23 cellular contexts compared by ENCODE assay signal in the genomic region with DNA sequence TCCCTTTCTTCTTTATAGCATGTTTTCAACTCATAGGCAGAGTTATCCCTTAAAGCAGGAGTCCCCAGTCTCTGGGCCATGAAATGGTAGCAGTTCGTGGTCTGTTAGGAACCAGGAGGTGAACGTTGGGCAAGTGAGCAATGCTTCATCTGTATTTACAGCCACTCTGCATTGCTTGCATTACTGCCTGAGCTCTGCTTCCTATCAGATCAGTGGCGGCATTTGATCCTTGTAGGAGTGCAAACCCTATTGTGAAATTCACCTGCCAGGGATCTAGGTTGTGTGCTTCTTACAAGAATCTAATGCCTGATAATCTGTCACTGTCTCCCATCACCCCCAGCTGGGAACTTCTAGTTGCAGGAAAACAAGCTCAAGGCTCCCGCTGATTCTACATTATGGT. TPM values are rescaled to one million over a fixed set of nuclear protein-coding genes. Genes with fewer than 3 reads are reported as not detected.
DNase-seq lines count a peak whose midpoint lies in the region; ATAC-seq and TF ChIP-seq lines count a peak whose summit lies in the region.
"Had no signal": no experiment of that assay in that cellular context is flagged by ENCODE, and none has a peak within 500 bp of the region (broad histone marks: within the 10 kb centered on the region; RNA-seq: fewer than 3 reads in every experiment).

No MANE protein-coding gene starts in this region.

- peak overlapping the region; percentile 68 for H3K4me3 Mint-ChIP-seq in natural killer cell treated with Interleukin-12 subunit alpha and Interleukin-12 subunit beta and Interleukin-15 and Interleukin-18, amount 100 ng/mL, for 72 hours
- H3K4me3 Mint-ChIP-seq in natural killer cell = no peak overlapping the region
- H3K4me3 Mint-ChIP-seq in stimulated activated naive CD8-positive, alpha-beta T cell treated with anti-CD3 and anti-CD28 coated beads, Interleukin-15, amount 100 ng/mL, for 72 hours = peak overlapping the region; percentile 6 to 58

- H3K27ac Mint-ChIP-seq in natural killer cell treated with Interleukin-12 subunit alpha and Interleukin-12 subunit beta and Interleukin-15 and Interleukin-18, amount 100 ng/mL, for 72 hours = peak overlapping the region; percentile 91 to 93
- H3K27ac Mint-ChIP-seq in natural killer cell = peak overlapping the region in 1 of 2 donors; percentile 66
- peak overlapping the region; percentile 59 to 91 for H3K27ac Mint-ChIP-seq in activated naive CD4-positive, alpha-beta T cell treated with anti-CD3 and anti-CD28 coated beads, Interleukin-2, amount 50 U/mL, for 72 hours
- peak overlapping the region; percentile 63 to 86 for H3K27ac Mint-ChIP-seq in stimulated activated naive CD8-positive, alpha-beta T cell treated with anti-CD3 and anti-CD28 coated beads, Interleukin-15, amount 100 ng/mL, for 72 hours

- H3K27me3 Mint-ChIP-seq in natural killer cell treated with Interleukin-12 subunit alpha and Interleukin-12 subunit beta and Interleukin-15 and Interleukin-18, amount 100 ng/mL, for 72 hours = no peaks in the 10 kb centered on the region
- no peaks in the 10 kb centered on the region for H3K27me3 Mint-ChIP-seq in natural killer cell (ENCODE audit: low read depth in 2 of 2)
- no peaks in the 10 kb centered on the region for H3K27me3 Mint-ChIP-seq in stimulated activated naive CD8-positive, alpha-beta T cell treated with anti-CD3 and anti-CD28 coated beads, Interleukin-15, amount 100 ng/mL, for 72 hours
- H3K27me3 Mint-ChIP-seq: CD8-positive, alpha-beta memory T cell had no signal

- ATAC-seq in natural killer cell treated with Interleukin-12 subunit alpha and Interleukin-12 subunit beta and Interleukin-15 and Interleukin-18, amount 100 ng/mL, for 72 hours = no peak
- no peak for ATAC-seq in natural killer cell
- no peak for ATAC-seq in activated naive CD4-positive, alpha-beta T cell treated with anti-CD3 and anti-CD28 coated beads, Interleukin-2, amount 50 U/mL, for 72 hours
- no peak for ATAC-seq in stimulated activated naive CD8-positive, alpha-beta T cell treated with anti-CD3 and anti-CD28 coated beads, Interleukin-15, amount 100 ng/mL, for 72 hours
- ATAC-seq: HCT116 had no signal

- peaks cover 75 to 89% of the 10 kb centered on the region in 2 donors for H3K4me1 Mint-ChIP-seq in natural killer cell treated with Interleukin-12 subunit alpha and Interleukin-12 subunit beta and Interleukin-15 and Interleukin-18, amount 100 ng/mL, for 72 hours (ENCODE audit: low read depth in 2 of 2)
- H3K4me1 Mint-ChIP-seq in natural killer cell = peaks cover 70 to 71% of the 10 kb centered on the region in 2 donors
- peaks cover 81% of the 10 kb centered on the region for H3K4me1 Mint-ChIP-seq in stimulated activated naive CD8-positive, alpha-beta T cell treated with anti-CD3 and anti-CD28 coated beads, Interleukin-15, amount 100 ng/mL, for 72 hours

- no peak for DNase-seq in natural killer cell treated with Interleukin-12 subunit alpha and Interleukin-12 subunit beta and Interleukin-15 and Interleukin-18, amount 100 ng/mL, for 72 hours (ENCODE audit: low spot score)
- DNase-seq in natural killer cell = no peak
- peak; percentile 28 for DNase-seq in NCI-H226
- peak in 1 of 2 donors; percentile 11 for DNase-seq in activated naive CD4-positive, alpha-beta T cell treated with anti-CD3 and anti-CD28 coated beads, Interleukin-2, amount 50 U/mL, for 72 hours (ENCODE audit: low spot score in 2 of 2)
- no peak for DNase-seq in stimulated activated naive CD8-positive, alpha-beta T cell treated with anti-CD3 and anti-CD28 coated beads, Interleukin-15, amount 100 ng/mL, for 72 hours
- DNase-seq in stimulated activated CD8-positive, alpha-beta memory T cell treated with anti-CD3 and anti-CD28 coated beads, Interleukin-4, amount 100 ng/mL, for 48 hours = no peak
- DNase-seq in NCI-H2196 treated with DMSO at 0.1 percent for 48 hours (lab: John Stamatoyannopoulos, UW; ENCODE audit: unreplicated experiment) = no peak
- no peak for DNase-seq in HK-2 (ENCODE audit: unreplicated experiment)
- DNase-seq: activated CD4-positive, alpha-beta T cell treated with anti-CD3 and anti-CD28 coated beads, Interleukin-2, amount 50 U/mL, for 48 hours; CD8-positive, alpha-beta memory T cell; cortex of kidney; KBM-7; kidney glomerular epithelial cell; mammary epithelial cell; NCI-H2029 treated with DMSO at 0.1 percent for 48 hours; NCI-H446; occipital lobe; SIG-M5; stimulated activated CD4-positive, alpha-beta T cell treated with anti-CD3 and anti-CD28 coated beads, Interleukin-1b, Interleukin-23, amount 100 ng/mL, for 48 hours; stimulated activated naive CD4-positive, alpha-beta T cell treated with Interleukin-2 at 50 U/mL for 16 hours; tibial artery had no signal

- peaks cover 11% of the 10 kb centered on the region for H3K36me3 Mint-ChIP-seq in natural killer cell treated with Interleukin-12 subunit alpha and Interleukin-12 subunit beta and Interleukin-15 and Interleukin-18, amount 100 ng/mL, for 72 hours
- no peaks in the 10 kb centered on the region for H3K36me3 Mint-ChIP-seq in natural killer cell
- H3K36me3 Mint-ChIP-seq in activated naive CD4-positive, alpha-beta T cell treated with anti-CD3 and anti-CD28 coated beads, Interleukin-2, amount 50 U/mL, for 72 hours = peaks cover 0 to 6% of the 10 kb centered on the region in 2 donors

- H3K9me3 Mint-ChIP-seq in natural killer cell treated with Interleukin-12 subunit alpha and Interleukin-12 subunit beta and Interleukin-15 and Interleukin-18, amount 100 ng/mL, for 72 hours = peaks cover 3% of the 10 kb centered on the region
- no peaks in the 10 kb centered on the region for H3K9me3 Mint-ChIP-seq in natural killer cell
- H3K9me3 Mint-ChIP-seq in activated naive CD4-positive, alpha-beta T cell treated with anti-CD3 and anti-CD28 coated beads, Interleukin-2, amount 50 U/mL, for 72 hours = peaks cover 0 to 5% of the 10 kb centered on the region in 2 donors
- no peaks in the 10 kb centered on the region for H3K9me3 Mint-ChIP-seq in stimulated activated naive CD8-positive, alpha-beta T cell treated with anti-CD3 and anti-CD28 coated beads, Interleukin-15, amount 100 ng/mL, for 72 hours
- H3K9me3 Mint-ChIP-seq: CD8-positive, alpha-beta memory T cell had no signal

- TF ChIP-seq CTCF in natural killer cell (IDR thresholded peaks at IDR 0.05) = no peak

- intact Hi-C loops in natural killer cell (cut with micrococcal nuclease) = loop anchor here (5.0 kb wide), 1 partner anchor 129 kb away; no protein-coding TSS in a partner anchor

RNA-seq across cellular contexts. Expression of a gene that starts 39.8 kb away (rescaled TPM):
- 10 to 100 TPM; 12.1 to 12.9 TPM for total RNA-seq in natural killer cell treated with Interleukin-12 subunit alpha and Interleukin-12 subunit beta and Interleukin-15 and Interleukin-18, amount 100 ng/mL, for 72 hours
- total RNA-seq in natural killer cell = 10 to 100 TPM; 67.0 to 95.4 (median 81.5) TPM
- total RNA-seq in activated naive CD4-positive, alpha-beta T cell treated with anti-CD3 and anti-CD28 coated beads, Interleukin-2, amount 50 U/mL, for 72 hours = 1 to 10 TPM in 1 of 2 donors, under 1 TPM in 1; 0.20 to 3.6 TPM
- total RNA-seq: glomerular endothelial cell, mammary epithelial cell had no signal

Comparison
In these comparisons a context has a peak if more than half of its experiments do, and no peak if none do; other contexts are left out.
1. RNA of a gene that starts 39.8 kb away (total RNA-seq): 67.0 to 95.4 TPM in natural killer cell; 12.1 to 12.9 TPM in natural killer cell treated with Interleukin-12 subunit alpha and Interleukin-12 subunit beta and Interleukin-15 and Interleukin-18, amount 100 ng/mL, for 72 hours and 0.20 to 3.6 TPM in activated naive CD4-positive, alpha-beta T cell treated with anti-CD3 and anti-CD28 coated beads, Interleukin-2, amount 50 U/mL, for 72 hours; every median in the first group is over 4 times any median in the second.